Comparison of ENCODE assay signal across 12 cellular contexts in the genomic region with DNA sequence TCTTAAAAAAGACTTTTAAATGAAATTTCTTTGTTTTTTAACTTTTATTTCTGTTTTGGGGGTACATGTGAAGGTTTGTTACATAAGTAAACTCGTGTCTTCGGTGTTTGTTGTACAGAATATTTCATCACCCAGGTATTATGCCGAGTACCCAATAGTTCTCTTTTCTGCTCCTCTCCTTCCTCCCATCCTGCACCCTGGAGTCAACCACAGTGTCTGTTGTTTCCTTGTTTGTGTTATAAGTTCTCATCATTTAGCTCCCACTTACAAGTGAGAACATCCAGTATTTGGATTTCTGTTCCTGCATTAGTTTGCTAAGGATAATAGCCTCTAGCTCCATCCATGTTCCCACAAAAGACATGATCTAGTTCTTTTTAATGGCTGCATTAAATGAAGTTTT. TPM values are rescaled to one million over a fixed set of nuclear protein-coding genes. Genes with fewer than 3 reads are reported as not detected.
DNase-seq lines count a peak whose midpoint lies in the region; ATAC-seq, FAIRE-seq and TF ChIP-seq lines count a peak whose summit lies in the region.
"Had no signal": no experiment of that assay in that cellular context is flagged by ENCODE, and none has a peak within 500 bp of the region (broad histone marks: within the 10 kb centered on the region; RNA-seq: fewer than 3 reads in every experiment).

No MANE protein-coding gene starts in this region.

- intact Hi-C loops in natural killer cell (cut with micrococcal nuclease): loop anchor here (2.0 to 5.0 kb wide), 3 partner anchors 19 to 75 kb away; no protein-coding TSS in a partner anchor

- H3K9me3 ChIP-seq in astrocyte (ENCODE audit: insufficient read depth, low read depth, low read length) (no peaks in the 10 kb centered on the region), right atrium auricular region (no peaks in the 10 kb centered on the region)

- peaks cover 18% of the 10 kb centered on the region for H3K27me3 ChIP-seq in astrocyte (ENCODE audit: insufficient read depth, low read length)
- H3K27me3 ChIP-seq in right atrium auricular region: no peaks in the 10 kb centered on the region

- H3K27ac ChIP-seq in astrocyte (ENCODE audit: low read depth, low read length) (no peak overlapping the region), right atrium auricular region (no peak overlapping the region)

- FAIRE-seq in astrocyte (lab: Jason Lieb, UNC): no peak
- FAIRE-seq: A204.1 had no signal

- H3K4me3 ChIP-seq in astrocyte (ENCODE audit: insufficient read depth, low read depth, low read length) (no peak overlapping the region), right atrium auricular region (no peak overlapping the region)

- H4K20me1 ChIP-seq in astrocyte (ENCODE audit: insufficient read depth, low read length): peaks cover 27% of the 10 kb centered on the region

- no peak overlapping the region for H3K9ac ChIP-seq in astrocyte (ENCODE audit: low read length)

- H3K4me1 ChIP-seq in astrocyte (ENCODE audit: insufficient read depth, low read length): peaks cover 21% of the 10 kb centered on the region
- H3K4me1 ChIP-seq in right atrium auricular region: peaks cover 0 to 20% of the 10 kb centered on the region in 2 donors

- H3K36me3 ChIP-seq in astrocyte (ENCODE audit: insufficient read depth, low read length) (peaks cover 1% of the 10 kb centered on the region), right atrium auricular region (peaks cover 20% of the 10 kb centered on the region)

- TF ChIP-seq CTCF in HFFc6 (IDR thresholded peaks at IDR 0.05) (no peak), astrocyte (IDR thresholded peaks at IDR 0.05; ENCODE audit: insufficient read depth, low read depth, low read length) (no peak), natural killer cell (IDR thresholded peaks at IDR 0.05) (no peak), right atrium auricular region (IDR thresholded peaks at IDR 0.05) (no peak)

- H3K79me2 ChIP-seq in astrocyte (ENCODE audit: insufficient read depth, low read length): peaks cover 34% of the 10 kb centered on the region

- H3K27me3 Mint-ChIP-seq in HFFc6 (ENCODE audit: insufficient read depth) (peaks cover 24% of the 10 kb centered on the region), astrocyte (ENCODE audit: low read depth, unreplicated experiment) (peaks cover 4% of the 10 kb centered on the region), natural killer cell (ENCODE audit: low read depth in 2 of 2) (no peaks in the 10 kb centered on the region)

- H3K4me1 Mint-ChIP-seq in HFFc6 (ENCODE audit: low read depth) (peaks cover 58% of the 10 kb centered on the region), astrocyte (ENCODE audit: low read depth, unreplicated experiment) (peaks cover 32% of the 10 kb centered on the region), natural killer cell (peaks cover 51 to 69% of the 10 kb centered on the region in 2 donors)

- H3K4me2 ChIP-seq in astrocyte (ENCODE audit: low read length): no peak overlapping the region

- no peak overlapping the region for H2AFZ ChIP-seq in astrocyte (ENCODE audit: low read depth, low read length)

- DNase-seq in DMS79 treated with DMSO at 0.1 percent for 48 hours (lab: John Stamatoyannopoulos, UW) (peak; percentile 44), DMS79 (lab: John Stamatoyannopoulos, UW) (no peak), HFFc6 (no peak), astrocyte (ENCODE audit: low read depth) (no peak), natural killer cell (no peak), 8988T (no peak), dedifferentiated amniotic fluid mesenchymal stem cell (ENCODE audit: extremely low spot score) (no peak), right atrium auricular region (ENCODE audit: low spot score) (no peak)
- DNase-seq: hippocampal formation; stimulated activated CD4-positive, alpha-beta T cell treated with anti-CD3 and anti-CD28 coated beads, Interleukin-12 subunit alpha, Interleukin-12 subunit beta, amount 100 ng/mL, for 4 hours; stimulated activated naive CD4-positive, alpha-beta T cell had no signal

- no peak for ATAC-seq in natural killer cell

- H3K4me3 Mint-ChIP-seq in HFFc6: peak overlapping the region; percentile 94; the same call in 1 of the 2 replicates
- H3K4me3 Mint-ChIP-seq in astrocyte (ENCODE audit: unreplicated experiment): peak overlapping the region; percentile 79
- peak overlapping the region; percentile 87 for H3K4me3 Mint-ChIP-seq in natural killer cell

- H3K9me3 Mint-ChIP-seq in HFFc6: no peaks in the 10 kb centered on the region
- no peaks in the 10 kb centered on the region for H3K9me3 Mint-ChIP-seq in astrocyte (ENCODE audit: unreplicated experiment)
- no peaks in the 10 kb centered on the region for H3K9me3 Mint-ChIP-seq in natural killer cell

- no peak overlapping the region for H3K27ac Mint-ChIP-seq in HFFc6
- peak overlapping the region; percentile 78 for H3K27ac Mint-ChIP-seq in astrocyte (ENCODE audit: unreplicated experiment)
- H3K27ac Mint-ChIP-seq in natural killer cell: peak overlapping the region; percentile 84 to 88

- H3K36me3 Mint-ChIP-seq in HFFc6 (ENCODE audit: low read depth) (peaks cover 7% of the 10 kb centered on the region; the same call in 1 of the 2 replicates), astrocyte (ENCODE audit: low read depth, unreplicated experiment) (peaks cover 18% of the 10 kb centered on the region), natural killer cell (no peaks in the 10 kb centered on the region)

RNA-seq across cellular contexts. Expression of a gene that starts 1.6 kb away (rescaled TPM):
- total RNA-seq in HFFc6 (2021; fragmentation: NEBNext Ultra II Directional; extraction: Animal tissue kit (Norgen Biotek cat#: 25700)): 100 to 1,000 TPM; 497 to 569 (median 512) TPM
- total RNA-seq in astrocyte: 1,173 and 1,365 TPM in 2 replicates
- 100 to 1,000 TPM; 172 to 218 (median 212) TPM for total RNA-seq in natural killer cell
- 100 to 1,000 TPM; 249 to 944 TPM for total RNA-seq in right atrium auricular region

RNA-seq across cellular contexts. Expression of a gene that starts 24.7 kb away (rescaled TPM):
- total RNA-seq in HFFc6 (2021; fragmentation: NEBNext Ultra II Directional; extraction: Animal tissue kit (Norgen Biotek cat#: 25700)): 100 to 1,000 TPM; 130 to 150 (median 135) TPM
- 117 and 118 TPM in 2 replicates for total RNA-seq in astrocyte
- 100 to 1,000 TPM; 346 to 393 (median 360) TPM for total RNA-seq in natural killer cell
- 100 to 1,000 TPM; 424 to 522 TPM for total RNA-seq in right atrium auricular region

RNA-seq across cellular contexts. Expression of a gene that starts 47.7 kb away (rescaled TPM):
- total RNA-seq in HFFc6 (2021; fragmentation: NEBNext Ultra II Directional; extraction: Animal tissue kit (Norgen Biotek cat#: 25700)): 1 to 10 TPM; 2.0 to 3.0 (median 2.6) TPM
- total RNA-seq in astrocyte (3.0 and 4.5 TPM in 2 replicates), natural killer cell (1 to 10 TPM; 1.7 to 5.2 (median 4.1) TPM), right atrium auricular region (10 to 100 TPM; 29.8 to 78.6 TPM)

RNA-seq across cellular contexts. Expression of a gene that starts 57.5 kb away (rescaled TPM):
- not detected for total RNA-seq in HFFc6 (2021; fragmentation: NEBNext Ultra II Directional; extraction: Animal tissue kit (Norgen Biotek cat#: 25700))
- not detected in 2 replicates for total RNA-seq in astrocyte
- not detected for total RNA-seq in natural killer cell
- total RNA-seq in right atrium auricular region: not detected

RNA-seq across cellular contexts. Expression of a gene that starts 58.8 kb away (rescaled TPM):
- not detected for total RNA-seq in HFFc6 (2021; fragmentation: NEBNext Ultra II Directional; extraction: Animal tissue kit (Norgen Biotek cat#: 25700))
- total RNA-seq in astrocyte (not detected in 2 replicates), natural killer cell (not detected), right atrium auricular region (not detected)
